In the genomic region with DNA sequence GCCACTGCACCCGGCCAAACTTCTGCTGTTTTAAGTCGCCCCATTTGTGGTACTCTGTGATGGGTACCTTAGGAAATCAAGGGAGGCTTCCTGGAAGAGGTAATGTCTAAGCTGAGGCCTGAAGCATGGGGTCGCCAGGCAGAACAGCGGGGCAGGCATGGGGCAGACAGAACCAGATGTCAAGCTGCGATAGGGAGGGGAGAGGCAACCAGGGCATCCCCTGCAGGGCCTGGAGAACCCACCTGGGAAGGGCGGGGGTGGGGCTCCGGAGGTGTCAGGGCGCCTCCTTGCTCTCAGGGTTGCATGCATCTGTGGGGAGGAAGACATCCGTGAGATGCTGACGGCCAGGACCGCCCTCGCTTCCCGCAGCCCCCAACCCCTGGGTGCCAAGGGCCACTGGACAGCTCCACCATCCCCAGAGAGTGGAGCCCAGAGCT, we compare ENCODE assay signal across 20 cellular contexts. TPM values are rescaled to one million over a fixed set of nuclear protein-coding genes. Genes with fewer than 3 reads are reported as not detected.
"Had no signal": no experiment of that assay in that cellular context is flagged by ENCODE, and none has a peak within 500 bp of the region (broad histone marks: within the 10 kb centered on the region; RNA-seq: fewer than 3 reads in every experiment).

No MANE protein-coding gene starts in this region.

- FAIRE-seq: astrocyte, frontal cortex, pancreas, urothelium cell line had no signal

- DNase-seq: activated naive CD4-positive, alpha-beta T cell treated with anti-CD3 and anti-CD28 coated beads, Interleukin-2, amount 50 U/mL, for 16 hours; activated T-cell treated with anti-CD3 and anti-CD28 coated beads, Interleukin-2, amount 50 U/mL, for 24 hours; effector CD4-positive, alpha-beta T cell; naive thymus-derived CD4-positive, alpha-beta T cell; spleen; stimulated activated naive CD4-positive, alpha-beta T cell treated with Interleukin-2 at 50 U/mL for 16 hours; T1000; tibial artery had no signal

- H3K9me3 ChIP-seq: breast epithelium, pancreas, tibial artery had no signal

- ATAC-seq: activated CD8-positive, alpha-beta T cell treated with anti-CD3 and anti-CD28 coated beads for 36 hours had no signal

- H3K27me3 ChIP-seq: pancreas had no signal

- H3K9me3 Mint-ChIP-seq: activated CD4-positive, alpha-beta T cell treated with anti-CD3 and anti-CD28 coated beads, Interleukin-2, amount 10 ng/mL, durations not matched to agents 24 days and 14 days; activated CD8-positive, alpha-beta T cell treated with anti-CD3 and anti-CD28 coated beads for 36 hours; activated T-cell treated with anti-CD3 and anti-CD28 coated beads, Interleukin-2, amount 50 U/mL, for 24 hours; naive thymus-derived CD4-positive, alpha-beta T cell had no signal

- H3K27ac Mint-ChIP-seq: activated CD4-positive, alpha-beta T cell treated with anti-CD3 and anti-CD28 coated beads, Interleukin-2, amount 10 ng/mL, durations not matched to agents 24 days and 14 days; activated CD8-positive, alpha-beta T cell treated with anti-CD3 and anti-CD28 coated beads for 36 hours; activated T-cell treated with anti-CD3 and anti-CD28 coated beads, Interleukin-2, amount 50 U/mL, for 24 hours; naive thymus-derived CD4-positive, alpha-beta T cell had no signal

- H3K4me1 ChIP-seq: breast epithelium, pancreas had no signal

- H3K4me3 ChIP-seq: breast epithelium, pancreas, spleen, tibial artery had no signal

- H3K27ac ChIP-seq: breast epithelium, pancreas, spleen, tibial artery had no signal

- H3K36me3 ChIP-seq: breast epithelium, pancreas, spleen, tibial artery had no signal

- H3K4me3 Mint-ChIP-seq: activated CD4-positive, alpha-beta T cell treated with anti-CD3 and anti-CD28 coated beads, Interleukin-2, amount 10 ng/mL, durations not matched to agents 24 days and 14 days; activated CD8-positive, alpha-beta T cell treated with anti-CD3 and anti-CD28 coated beads for 36 hours; activated T-cell treated with anti-CD3 and anti-CD28 coated beads, Interleukin-2, amount 50 U/mL, for 24 hours; naive thymus-derived CD4-positive, alpha-beta T cell had no signal

- H3K36me3 Mint-ChIP-seq: naive thymus-derived CD4-positive, alpha-beta T cell had no signal

RNA-seq across cellular contexts. Expression of gene LCN15, which starts 2.8 kb away (rescaled TPM):
- total RNA-seq: activated CD4-positive, alpha-beta T cell treated with anti-CD3 and anti-CD28 coated beads, Interleukin-2, amount 10 ng/mL, durations not matched to agents 24 days and 14 days; activated CD8-positive, alpha-beta T cell treated with anti-CD3 and anti-CD28 coated beads for 36 hours; astrocyte; breast epithelium; frontal cortex; mucosa of gallbladder; naive thymus-derived CD4-positive, alpha-beta T cell; pancreas; subcutaneous adipose tissue; T-helper 1 cell treated with Interleukin-12 subunit alpha and Interleukin-12 subunit beta and Interleukin-4 antibody, amounts not matched to agents 30 ng/mL and 1 ng/mL, for 36 hours had no signal
- polyA plus RNA-seq: esophagus; naive thymus-derived CD4-positive, alpha-beta T cell; pancreas; spleen had no signal

RNA-seq across cellular contexts. Expression of gene LCN8, which starts 3.5 kb away (rescaled TPM):
- total RNA-seq: activated CD4-positive, alpha-beta T cell treated with anti-CD3 and anti-CD28 coated beads, Interleukin-2, amount 10 ng/mL, durations not matched to agents 24 days and 14 days; activated CD8-positive, alpha-beta T cell treated with anti-CD3 and anti-CD28 coated beads for 36 hours; astrocyte; breast epithelium; frontal cortex; left ventricle myocardium superior; mucosa of gallbladder; pancreas; subcutaneous adipose tissue; T-helper 1 cell treated with Interleukin-12 subunit alpha and Interleukin-12 subunit beta and Interleukin-4 antibody, amounts not matched to agents 30 ng/mL and 1 ng/mL, for 36 hours had no signal
- polyA plus RNA-seq: esophagus; naive thymus-derived CD4-positive, alpha-beta T cell; pancreas had no signal

RNA-seq across cellular contexts. Expression of gene LCN6, which starts 13.2 kb away (rescaled TPM):
- total RNA-seq: activated CD4-positive, alpha-beta T cell treated with anti-CD3 and anti-CD28 coated beads, Interleukin-2, amount 10 ng/mL, durations not matched to agents 24 days and 14 days; activated CD8-positive, alpha-beta T cell treated with anti-CD3 and anti-CD28 coated beads for 36 hours; astrocyte; frontal cortex; naive thymus-derived CD4-positive, alpha-beta T cell; T-helper 1 cell treated with Interleukin-12 subunit alpha and Interleukin-12 subunit beta and Interleukin-4 antibody, amounts not matched to agents 30 ng/mL and 1 ng/mL, for 36 hours had no signal
- polyA plus RNA-seq: naive thymus-derived CD4-positive, alpha-beta T cell had no signal

RNA-seq across cellular contexts. Expression of gene LCN10, which starts 18.8 kb away (rescaled TPM):
- total RNA-seq: astrocyte, frontal cortex had no signal
